39 cellular contexts compared by ENCODE assay signal in genomic region chr3:51828297-51828696, GRCh38. TPM values are rescaled to one million over a fixed set of nuclear protein-coding genes. Genes with fewer than 3 reads are reported as not detected.
"Had no signal": no experiment of that assay in that cellular context is flagged by ENCODE, and none has a peak within 500 bp of the region (broad histone marks: within the 10 kb centered on the region; RNA-seq: fewer than 3 reads in every experiment).

No MANE protein-coding gene starts in this region.

- H3K36me3 ChIP-seq: MG63 had no signal

- DNase-seq: Kasumi-1, MG63, MM.1S, MV-4-11, NCI-H1048, NCI-H1092, NCI-H1092 treated with DMSO at 0.1 percent for 48 hours, NCI-H1105, NCI-H1105 treated with DMSO at 0.1 percent for 48 hours, NCI-H1417, NCI-H1417 treated with DMSO at 0.1 percent for 48 hours, NCI-H1436, NCI-H1436 treated with DMSO at 0.1 percent for 48 hours, NCI-H146, NCI-H1694, NCI-H1694 treated with DMSO at 0.1 percent for 48 hours, NCI-H187, NCI-H187 treated with DMSO at 0.1 percent for 48 hours, NCI-H1930, NCI-H2029, NCI-H2029 treated with DMSO at 0.1 percent for 48 hours, NCI-H2081, NCI-H2081 treated with DMSO at 0.1 percent for 48 hours, NCI-H2107, NCI-H2171, NCI-H2171 treated with DMSO at 0.1 percent for 48 hours, NCI-H2227 treated with DMSO at 0.1 percent for 48 hours, NCI-H226, NCI-H345, NCI-H446, NCI-H446 treated with DMSO at 0.1 percent for 48 hours, NCI-H510A, NCI-H510A treated with DMSO at 0.1 percent for 48 hours, NCI-H524, NCI-H524 treated with DMSO at 0.1 percent for 48 hours had no signal

- H3K4me3 ChIP-seq: MG63 had no signal

- H3K27me3 ChIP-seq: MG63 had no signal

RNA-seq across cellular contexts. Expression of gene IQCF2, which starts 33.1 kb away (rescaled TPM):
- total RNA-seq: LHCN-M2, M059J, MCF 10A, NCI-H460 had no signal

RNA-seq across cellular contexts. Expression of gene IQCF5, which starts 47.1 kb away (rescaled TPM):
- total RNA-seq: LHCN-M2, M059J, MCF 10A, NCI-H460 had no signal

RNA-seq across cellular contexts. Expression of gene IQCF6, which starts 49.3 kb away (rescaled TPM):
- total RNA-seq: LHCN-M2, M059J, MCF 10A, NCI-H460 had no signal
